8 cellular contexts compared by ENCODE assay signal in the genomic region with DNA sequence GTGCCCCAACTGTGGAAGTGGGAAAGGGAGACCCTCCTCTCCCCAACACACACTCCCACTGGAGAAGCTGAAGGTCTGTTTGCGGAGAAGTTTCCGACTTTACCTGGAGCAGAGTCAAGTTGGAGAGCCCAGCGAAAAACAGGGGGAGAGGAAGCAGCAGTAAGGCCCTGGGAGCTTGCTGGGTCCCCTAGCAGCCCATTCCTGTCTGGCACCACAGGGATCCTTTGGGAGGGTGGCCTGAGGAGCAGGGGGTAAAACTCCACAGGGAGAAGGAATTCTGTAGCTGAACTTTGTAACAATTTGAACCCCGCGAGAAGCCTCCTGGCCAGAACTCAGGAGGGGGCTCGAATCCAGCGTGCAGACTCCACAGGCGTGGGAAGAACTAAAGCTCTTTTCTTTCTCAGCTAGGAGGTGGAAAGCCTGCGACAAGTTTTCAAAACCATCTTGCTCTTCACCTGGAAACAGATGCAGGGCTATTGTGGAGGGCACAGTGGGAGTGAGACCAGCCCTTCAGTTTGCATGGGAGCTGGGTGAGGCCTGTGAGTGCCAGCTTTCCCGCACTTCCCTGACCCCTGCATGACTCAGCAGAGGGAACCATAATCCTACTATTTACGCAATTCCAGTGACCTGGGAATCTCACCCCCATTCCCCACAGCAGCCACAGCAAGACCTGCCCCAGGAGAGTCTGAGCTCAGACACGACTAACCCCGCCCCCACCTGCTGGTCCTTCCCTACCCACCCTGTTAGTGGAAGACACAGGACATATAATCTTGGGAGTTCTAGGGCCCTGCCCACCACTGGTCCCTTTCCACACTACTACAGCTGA. TPM values are rescaled to one million over a fixed set of nuclear protein-coding genes. Genes with fewer than 3 reads are reported as not detected.
DNase-seq lines count a peak whose midpoint lies in the region; ATAC-seq lines count a peak whose summit lies in the region.

No MANE protein-coding gene starts in this region.

- CTCF ChIA-PET in naive thymus-derived CD4-positive, alpha-beta T cell (lab: Charles Lee) = interaction anchor here (1.0 to 7.0 kb wide), 10 partner anchors 13 to 113 kb away, joined by 3 to 57 read pairs (median 4); no protein-coding TSS in a partner anchor

- POLR2A ChIA-PET in naive thymus-derived CD4-positive, alpha-beta T cell (lab: Charles Lee) = interaction anchor here (0.9 to 3.5 kb wide), 7 partner anchors 11 to 113 kb away, joined by 4 to 25 read pairs (median 10); a partner anchor contains a TSS

- H3K9me3 ChIP-seq in BLaER1 = no peaks in the 10 kb centered on the region; the same call in 1 of the 2 replicates
- H3K9me3 ChIP-seq in duodenal mucosa (ENCODE audit: control insufficient read depth in 1 of 2, low read length in 2 of 2) = no peaks in the 10 kb centered on the region
- H3K9me3 ChIP-seq in naive thymus-derived CD4-positive, alpha-beta T cell (ENCODE audit: control insufficient read depth in 2 of 3, low read length in 3 of 3) = no peaks in the 10 kb centered on the region

- H3K4me3 ChIP-seq in BLaER1 = 0 out of 2 replicates have a peak overlapping the region, but pooled peaks have one; percentile 19
- H3K4me3 ChIP-seq in duodenal mucosa (ENCODE audit: low read depth in 1 of 2, low read length in 2 of 2) = no peak overlapping the region
- peak overlapping the region; percentile 50 for H3K4me3 ChIP-seq in naive thymus-derived CD4-positive, alpha-beta T cell (ENCODE audit: low read length)

- H3K9me3 Mint-ChIP-seq in naive thymus-derived CD4-positive, alpha-beta T cell = peaks cover 0 to 24% (median 3%) of the 10 kb centered on the region in 11 donors

- peak overlapping the region; percentile 82 to 98 (median 91) for H3K27ac Mint-ChIP-seq in naive thymus-derived CD4-positive, alpha-beta T cell

- ATAC-seq in naive thymus-derived CD4-positive, alpha-beta T cell = no peak
- no peak for ATAC-seq in GM18519 (IDR thresholded peaks at IDR 0.05; ENCODE audit: low FRiP score, unreplicated experiment)

- H3K27me3 ChIP-seq in BLaER1 (peaks cover 9% of the 10 kb centered on the region; the same call in 1 of the 2 replicates), duodenal mucosa (ENCODE audit: control insufficient read depth in 1 of 2, insufficient read depth in 2 of 2, low read length in 2 of 2) (no peaks in the 10 kb centered on the region)
- H3K27me3 ChIP-seq in naive thymus-derived CD4-positive, alpha-beta T cell (ENCODE audit: control insufficient read depth in 2 of 2, insufficient read depth in 2 of 2, low read length in 2 of 2) = no peaks in the 10 kb centered on the region

- H3K4me1 Mint-ChIP-seq in naive thymus-derived CD4-positive, alpha-beta T cell = peaks cover 67 to 88% (median 83%) of the 10 kb centered on the region in 7 donors

- peaks cover 71% of the 10 kb centered on the region for H3K4me1 ChIP-seq in BLaER1
- H3K4me1 ChIP-seq in duodenal mucosa (ENCODE audit: control insufficient read depth in 1 of 2, insufficient read depth in 2 of 2, low read length in 2 of 2) = peaks cover 18 to 25% of the 10 kb centered on the region in 2 donors
- H3K4me1 ChIP-seq in naive thymus-derived CD4-positive, alpha-beta T cell (ENCODE audit: control insufficient read depth in 2 of 2, insufficient read depth in 2 of 2, low read length in 2 of 2) = peaks cover 55 to 57% of the 10 kb centered on the region in 2 donors

- peak; percentile 24 for DNase-seq in NCI-H69 (lab: John Stamatoyannopoulos, UW)
- DNase-seq in naive thymus-derived CD4-positive, alpha-beta T cell = no peak
- no peak for DNase-seq in GM19240 (ENCODE audit: insufficient read length, low spot score)
- no peak for DNase-seq in NCI-H1436 treated with DMSO at 0.1 percent for 48 hours (lab: John Stamatoyannopoulos, UW)
- DNase-seq in COLO668 (lab: John Stamatoyannopoulos, UW; ENCODE audit: unreplicated experiment) = no peak

- peak overlapping the region; percentile 79 to 87 (median 84) for H3K4me3 Mint-ChIP-seq in naive thymus-derived CD4-positive, alpha-beta T cell

- peaks cover 0 to 42% (median 6%) of the 10 kb centered on the region in 5 donors for H3K36me3 Mint-ChIP-seq in naive thymus-derived CD4-positive, alpha-beta T cell

- no peaks in the 10 kb centered on the region for H3K27me3 Mint-ChIP-seq in naive thymus-derived CD4-positive, alpha-beta T cell

- no peaks in the 10 kb centered on the region for H4K20me1 ChIP-seq in BLaER1

- 0 out of 2 replicates have a peak overlapping the region, but pooled peaks have one; percentile 58 for H3K27ac ChIP-seq in BLaER1
- H3K27ac ChIP-seq in duodenal mucosa (ENCODE audit: low read depth, low read length) = peak overlapping the region; percentile 47
- H3K27ac ChIP-seq in naive thymus-derived CD4-positive, alpha-beta T cell (ENCODE audit: low read depth, low read length) = peak overlapping the region; percentile 71

- H3K36me3 ChIP-seq in BLaER1 (no peaks in the 10 kb centered on the region), duodenal mucosa (ENCODE audit: control insufficient read depth in 1 of 2, insufficient read depth in 2 of 2, low read length in 2 of 2) (no peaks in the 10 kb centered on the region)
- no peaks in the 10 kb centered on the region for H3K36me3 ChIP-seq in naive thymus-derived CD4-positive, alpha-beta T cell (ENCODE audit: control insufficient read depth in 2 of 3, insufficient read depth in 3 of 3, low read length in 3 of 3)

- H3K9ac ChIP-seq in BLaER1 = peak overlapping the region; percentile 61; the same call in 1 of the 2 replicates
- peak overlapping the region in 1 of 2 donors; percentile 36 for H3K9ac ChIP-seq in duodenal mucosa (ENCODE audit: low read depth in 1 of 2, low read length in 2 of 2)

- intact Hi-C loops in naive thymus-derived CD4-positive, alpha-beta T cell (cut with micrococcal nuclease) = loop anchor here in 1 of 2 donors (2.0 kb wide), 1 partner anchor 14 kb away; no protein-coding TSS in a partner anchor

- H3K4me2 ChIP-seq in BLaER1 = peak overlapping the region; percentile 97

RNA-seq across cellular contexts. Expression of a gene that starts 25.8 kb away (rescaled TPM):
- total RNA-seq in naive thymus-derived CD4-positive, alpha-beta T cell = 10 to 100 TPM; 25.1 to 74.4 (median 52.0) TPM
- 10 to 100 TPM; 33.1 to 34.1 TPM for polyA plus RNA-seq in naive thymus-derived CD4-positive, alpha-beta T cell

RNA-seq across cellular contexts. Expression of a gene that starts 35.6 kb away (rescaled TPM):
- total RNA-seq in naive thymus-derived CD4-positive, alpha-beta T cell = 100 to 1,000 TPM in 1 of 5 experiments, 10 to 100 TPM in 4; 43.8 to 108 (median 62.5) TPM
- 100 to 1,000 TPM; 129 to 135 TPM for polyA plus RNA-seq in naive thymus-derived CD4-positive, alpha-beta T cell

Comparison
In these comparisons a context has a peak if more than half of its experiments do, and no peak if none do; other contexts are left out.
1. H3K4me3 ChIP-seq: peak in BLaER1 (single experiment) and naive thymus-derived CD4-positive, alpha-beta T cell (single experiment); none in duodenal mucosa (0 of 2).
2. Peak in every context shown above with its lines, with median percentiles within 50 percentile points of each other: H3K27ac ChIP-seq.